ENCODE assay signal across 1 cellular context in genomic region chr1:182835811-182836210, GRCh38.
TF ChIP-seq lines count a peak whose summit lies in the region.

No MANE protein-coding gene starts in this region.

TF ChIP-seq in WTC11, 78 proteins besides CTCF, POLR2A, EP300 and RAD21 (continued from another document):
- no peak for TF ChIP-seq STAT6 (CRISPR knock-in tag; conservative IDR thresholded peaks at IDR 0.05; ENCODE audit: low read depth)
- no peak for TF ChIP-seq NR2C2 (CRISPR knock-in tag; IDR thresholded peaks at IDR 0.05)
- no peak for TF ChIP-seq ZNF121 (CRISPR knock-in tag; IDR thresholded peaks at IDR 0.05)
- TF ChIP-seq JAZF1 (CRISPR knock-in tag; IDR thresholded peaks at IDR 0.05): no peak
- no peak for TF ChIP-seq ZBTB21 (CRISPR knock-in tag; IDR thresholded peaks at IDR 0.05; ENCODE audit: borderline replicate concordance)
- TF ChIP-seq NFATC4 (CRISPR knock-in tag; IDR thresholded peaks at IDR 0.05): no peak
- no peak for TF ChIP-seq CREB1 (CRISPR knock-in tag; IDR thresholded peaks at IDR 0.05)
TF ChIP-seq in WTC11: peak in this region for 0.
